ENCODE assay signal across 29 cellular contexts in genomic region chr4:145308598-145308997, GRCh38.
A peak's percentile ranks its signal among the peaks of the same experiment; 100 is the strongest.
DNase-seq lines count a peak whose midpoint lies in the region; ATAC-seq, FAIRE-seq and TF ChIP-seq lines count a peak whose summit lies in the region.
"Had no signal": no experiment of that assay in that cellular context is flagged by ENCODE, and none has a peak within 500 bp of the region (broad histone marks: within the 10 kb centered on the region; RNA-seq: fewer than 3 reads in every experiment).

No MANE protein-coding gene starts in this region.

- no peak overlapping the region for H3K4me3 Mint-ChIP-seq in GM23338
- peak overlapping the region; percentile 25 for H3K4me3 Mint-ChIP-seq in activated naive CD8-positive, alpha-beta T cell treated with anti-CD3 and anti-CD28 coated beads for 36 hours
- H3K4me3 Mint-ChIP-seq: CD8-positive, alpha-beta memory T cell; endodermal cell; nephron progenitor cell; T-cell had no signal

- H2BK12ac ChIP-seq in neuronal stem cell (ENCODE audit: low read length) = no peak overlapping the region

- H3K9ac ChIP-seq in neuronal stem cell (ENCODE audit: low read depth, low read length, poor library complexity) = no peak overlapping the region

- no peaks in the 10 kb centered on the region for H3K79me1 ChIP-seq in neuronal stem cell (ENCODE audit: low read depth, low read length)

- H3K9me2 ChIP-seq in GM23338 (ENCODE audit: insufficient read depth) = no peaks in the 10 kb centered on the region

- peak overlapping the region; percentile 23 for H3K4ac ChIP-seq in neuronal stem cell (ENCODE audit: low read length)

- H3K14ac ChIP-seq in neuronal stem cell (ENCODE audit: low read length) = no peak overlapping the region

- no peaks in the 10 kb centered on the region for H3K9me3 ChIP-seq in neuronal stem cell (replicated peaks in 1 of 2; ENCODE audit: control insufficient read depth in 2 of 2, insufficient read depth in 1 of 2, low read depth in 1 of 2, low read length in 2 of 2)
- H3K9me3 ChIP-seq: esophagus muscularis mucosa, Peyer's patch, SJCRH30, spleen, stomach, transverse colon had no signal

- no CpG with 5 or more reads among the region's 3 CpGs for WGBS in neuronal stem cell (ENCODE audit: extremely low coverage in 2 of 2, insufficient read length in 2 of 2, insufficient replicate concordance in 1 of 2), 2 donors

- H3K4me3 ChIP-seq in GM12864 (ENCODE audit: low read depth, low read length) (no peak overlapping the region), GM23338 (no peak overlapping the region), neuronal stem cell (ENCODE audit: low read length in 2 of 2) (no peak overlapping the region)
- H3K4me3 ChIP-seq: coronary artery, esophagus muscularis mucosa, Peyer's patch, SJCRH30, spleen, stomach, transverse colon had no signal

- H4K8ac ChIP-seq in neuronal stem cell (ENCODE audit: low read depth, low read length) = no peak overlapping the region

- no peak overlapping the region for H2BK120ac ChIP-seq in neuronal stem cell (ENCODE audit: low read depth, low read length)

- no peaks in the 10 kb centered on the region for H3K4me1 Mint-ChIP-seq in GM23338
- peaks cover 25% of the 10 kb centered on the region for H3K4me1 Mint-ChIP-seq in activated naive CD8-positive, alpha-beta T cell treated with anti-CD3 and anti-CD28 coated beads for 36 hours
- H3K4me1 Mint-ChIP-seq: nephron progenitor cell had no signal

- H3K18ac ChIP-seq in neuronal stem cell (ENCODE audit: low read length) = no peak overlapping the region

- no peak overlapping the region for H2AK5ac ChIP-seq in neuronal stem cell (ENCODE audit: low read depth, low read length)

- no peaks in the 10 kb centered on the region for H3K27me3 Mint-ChIP-seq in GM23338 (ENCODE audit: insufficient read depth, low read depth, poor library complexity)
- H3K27me3 Mint-ChIP-seq in activated naive CD8-positive, alpha-beta T cell treated with anti-CD3 and anti-CD28 coated beads for 36 hours = no peaks in the 10 kb centered on the region
- H3K27me3 Mint-ChIP-seq: T-cell had no signal

- no peak for TF ChIP-seq CTCF in GM12864 (IDR thresholded peaks at IDR 0.05; ENCODE audit: low read depth, low read length, missing control alignments)
- no peak for TF ChIP-seq CTCF in GM23338 (conservative IDR thresholded peaks at IDR 0.05; ENCODE audit: low read depth in 2 of 2)

- 0 out of 2 replicates have a peak overlapping the region, but pooled peaks have one; percentile 5 for H2AFZ ChIP-seq in GM23338
- H2AFZ ChIP-seq in neuronal stem cell (ENCODE audit: low read length) = no peak overlapping the region

- no peaks in the 10 kb centered on the region for H3K9me3 Mint-ChIP-seq in GM23338
- no peaks in the 10 kb centered on the region for H3K9me3 Mint-ChIP-seq in activated naive CD8-positive, alpha-beta T cell treated with anti-CD3 and anti-CD28 coated beads for 36 hours
- H3K9me3 Mint-ChIP-seq: CD8-positive, alpha-beta memory T cell; endodermal cell; nephron progenitor cell; T-cell had no signal

- H3K79me2 ChIP-seq in GM23338 (replicated peaks; ENCODE audit: insufficient read depth) = no peaks in the 10 kb centered on the region

- DNase-seq in GM12864 (ENCODE audit: low read depth) (peak; percentile 8), GM23338 (ENCODE audit: low spot score) (no peak), neuronal stem cell (ENCODE audit: low spot score) (no peak), NCI-H226 (no peak), urothelium cell line (ENCODE audit: low spot score) (no peak)
- DNase-seq in activated naive CD8-positive, alpha-beta T cell treated with anti-CD3 and anti-CD28 coated beads for 36 hours = no peak
- DNase-seq in activated CD4-positive, CD25-positive, alpha-beta regulatory T cell (lab: John Stamatoyannopoulos, UW) = no peak
- DNase-seq: activated naive CD4-positive, alpha-beta T cell treated with anti-CD3 and anti-CD28 coated beads, Interleukin-2, amount 50 U/mL, for 16 hours; activated T-cell treated with anti-CD3 and anti-CD28 coated beads, Interleukin-2, amount 50 U/mL, for 1 hour; CD8-positive, alpha-beta memory T cell; endodermal cell; islet precursor cell; MV-4-11; NCI-H146; NCI-H2171; NCI-H524; nephron progenitor cell; Peyer's patch; right cardiac atrium; SJCRH30; spleen; stimulated activated CD4-positive, alpha-beta T cell treated with anti-CD3 and anti-CD28 coated beads, Interleukin-4, amount 100 ng/mL, for 4 hours; stomach; T-cell; transverse colon had no signal

- no peak for ATAC-seq in GM23338
- ATAC-seq: activated CD4-positive, CD25-positive, alpha-beta regulatory T cell treated with anti-CD3 and anti-CD28 coated beads, Interleukin-2, amount 50 U/mL, for 24 hours; right cardiac atrium; T-cell had no signal

- no peak overlapping the region for H3K27ac Mint-ChIP-seq in GM23338
- peak overlapping the region; percentile 80 for H3K27ac Mint-ChIP-seq in activated naive CD8-positive, alpha-beta T cell treated with anti-CD3 and anti-CD28 coated beads for 36 hours
- H3K27ac Mint-ChIP-seq: CD8-positive, alpha-beta memory T cell; endodermal cell; T-cell had no signal

- H3K36me3 ChIP-seq in GM23338 (ENCODE audit: insufficient read depth) (no peaks in the 10 kb centered on the region), neuronal stem cell (replicated peaks in 1 of 2; ENCODE audit: control insufficient read depth in 2 of 2, insufficient read depth in 2 of 2, low read length in 2 of 2) (no peaks in the 10 kb centered on the region)
- H3K36me3 ChIP-seq: esophagus muscularis mucosa, Peyer's patch, SJCRH30, spleen, stomach, transverse colon had no signal

- H3K4me2 ChIP-seq in GM23338 (no peak overlapping the region), neuronal stem cell (ENCODE audit: insufficient read depth, low read length, poor library complexity, severe bottlenecking) (no peak overlapping the region)

- H3K27ac ChIP-seq in GM23338 (ENCODE audit: low read depth) = no peak overlapping the region
- H3K27ac ChIP-seq in neuronal stem cell (replicated peaks; ENCODE audit: low read length) = no peak overlapping the region
- H3K27ac ChIP-seq: coronary artery, esophagus muscularis mucosa, Peyer's patch, SJCRH30, spleen, stomach, transverse colon had no signal

- no peaks in the 10 kb centered on the region for H4K20me1 ChIP-seq in GM23338 (replicated peaks; ENCODE audit: insufficient read depth)

- no peaks in the 10 kb centered on the region for H3K36me3 Mint-ChIP-seq in GM23338 (ENCODE audit: low read depth)
- H3K36me3 Mint-ChIP-seq in activated naive CD8-positive, alpha-beta T cell treated with anti-CD3 and anti-CD28 coated beads for 36 hours = no peaks in the 10 kb centered on the region
- H3K36me3 Mint-ChIP-seq: CD8-positive, alpha-beta memory T cell; T-cell had no signal

- no peaks in the 10 kb centered on the region for H3K4me1 ChIP-seq in GM23338 (ENCODE audit: insufficient read depth)
- no peaks in the 10 kb centered on the region for H3K4me1 ChIP-seq in neuronal stem cell (ENCODE audit: control insufficient read depth in 2 of 2, insufficient read depth in 1 of 2, low read depth in 1 of 2, low read length in 2 of 2)
- H3K4me1 ChIP-seq: esophagus muscularis mucosa, Peyer's patch, SJCRH30, spleen, transverse colon had no signal

- no peak overlapping the region for H4K91ac ChIP-seq in neuronal stem cell (ENCODE audit: low read depth, low read length, poor library complexity)

- no peak overlapping the region for H2BK5ac ChIP-seq in neuronal stem cell (ENCODE audit: low read length)

- H3K27me3 ChIP-seq in GM23338 (ENCODE audit: insufficient read depth) = no peaks in the 10 kb centered on the region
- no peaks in the 10 kb centered on the region for H3K27me3 ChIP-seq in neuronal stem cell (ENCODE audit: control insufficient read depth in 3 of 3, insufficient read depth in 3 of 3, low read depth in 1 of 3, low read length in 3 of 3)
- H3K27me3 ChIP-seq: esophagus muscularis mucosa, Peyer's patch, SJCRH30, spleen, stomach, transverse colon had no signal

- H3K23ac ChIP-seq in neuronal stem cell (ENCODE audit: low read depth, low read length, poor library complexity) = no peak overlapping the region

- FAIRE-seq in urothelium cell line (lab: Jason Lieb, UNC) = no peak
- FAIRE-seq: GM19239 had no signal

- H3F3A ChIP-seq in GM23338 (replicated peaks; ENCODE audit: low read depth) = no peaks in the 10 kb centered on the region

- H2BK15ac ChIP-seq in neuronal stem cell (ENCODE audit: low read length) = no peak overlapping the region

TF ChIP-seq in GM23338, 12 proteins besides CTCF, POLR2A, EP300 and RAD21 (continues in another document):
- no peak for TF ChIP-seq ETS1 (IDR thresholded peaks at IDR 0.05)
- TF ChIP-seq NANOG (IDR thresholded peaks at IDR 0.05; ENCODE audit: borderline replicate concordance) = no peak
- TF ChIP-seq JUNB (IDR thresholded peaks at IDR 0.05; ENCODE audit: unreplicated experiment) = no peak
- no peak for TF ChIP-seq CREB1 (CRISPR knock-in tag; IDR thresholded peaks at IDR 0.05; ENCODE audit: low read depth)
- no peak for TF ChIP-seq EZH2 (IDR thresholded peaks at IDR 0.05; ENCODE audit: low read depth, unreplicated experiment)
- no peak for TF ChIP-seq ZNF331 (CRISPR knock-in tag; IDR thresholded peaks at IDR 0.05; ENCODE audit: low read depth)
- no peak for TF ChIP-seq POLR2AphosphoS5 (IDR thresholded peaks at IDR 0.05; ENCODE audit: low read depth)
- no peak for TF ChIP-seq STAT1 (IDR thresholded peaks at IDR 0.05; ENCODE audit: unreplicated experiment)
- no peak for TF ChIP-seq EZH2phosphoT487 (IDR thresholded peaks at IDR 0.05; ENCODE audit: unreplicated experiment)
